Comparison of ENCODE assay signal across 1 cellular context in the genomic region with DNA sequence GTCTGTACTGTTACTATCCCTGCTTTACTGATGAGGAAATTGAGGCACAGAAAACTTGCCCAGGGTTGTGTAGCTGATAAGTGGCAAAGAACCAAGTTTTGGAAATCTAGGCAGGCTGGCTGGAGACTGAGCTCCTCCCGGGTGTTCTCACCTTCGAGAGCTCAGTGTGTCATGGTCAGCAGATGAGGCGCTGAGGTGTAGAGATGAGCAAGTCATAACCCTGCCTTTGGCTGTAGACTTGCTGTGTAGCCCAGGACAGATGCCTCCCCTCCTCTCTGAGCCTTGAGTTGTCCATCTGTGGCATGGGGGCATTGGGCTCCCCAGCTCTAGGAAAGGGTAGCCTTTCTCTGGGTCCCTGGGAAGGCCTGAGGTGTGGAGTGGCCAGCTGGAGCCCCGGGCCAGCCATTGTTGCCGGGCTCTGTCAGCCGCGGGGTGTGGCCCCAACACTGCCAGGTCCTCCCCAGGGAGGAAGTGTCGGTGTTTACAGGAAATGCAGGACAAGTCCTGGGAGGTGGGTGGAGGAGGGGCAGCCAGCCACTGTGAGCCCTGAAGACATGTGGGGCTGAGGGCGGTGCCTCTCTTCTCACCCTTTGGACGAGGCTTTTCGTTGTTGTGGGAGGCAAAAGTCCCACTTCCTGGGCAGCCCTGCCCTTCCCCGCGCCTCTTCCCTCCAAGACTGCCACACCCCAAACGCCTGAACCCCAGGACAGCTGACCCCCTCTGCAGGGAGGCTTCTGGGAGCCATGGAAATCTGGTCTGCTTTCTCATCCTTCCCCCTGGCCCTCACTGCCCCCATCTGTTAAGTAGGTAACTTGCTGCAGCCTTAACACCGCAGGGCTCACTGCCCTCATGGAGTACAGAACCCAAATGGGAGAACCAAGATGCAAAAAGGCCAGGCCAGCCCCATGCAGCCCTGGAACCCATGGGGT.
TF ChIP-seq lines count a peak whose summit lies in the region.

No MANE protein-coding gene starts in this region.

TF ChIP-seq in K562, 482 proteins besides CTCF, POLR2A, EP300 and RAD21 (continued from another document and continues in another):
- TF ChIP-seq CREB1 (IDR thresholded peaks at IDR 0.05): no peak
- no peak for TF ChIP-seq CREB1 (CRISPR knock-in tag; IDR thresholded peaks at IDR 0.05)
- peak; percentile 31; the same call in 1 of the 2 replicates for TF ChIP-seq HCFC1 (IDR thresholded peaks at IDR 0.05; ENCODE audit: low read depth, low read length)
- 0 out of 2 replicates have a peak, but pooled peaks have one; percentile 7 for TF ChIP-seq NFIC (IDR thresholded peaks at IDR 0.05)
- no peak for TF ChIP-seq TCF7L2 (IDR thresholded peaks at IDR 0.05; ENCODE audit: low read depth, low read length)
- peak; percentile 48; the same call in 1 of the 2 replicates for TF ChIP-seq HDAC2 (IDR thresholded peaks at IDR 0.05)
- peak; percentile 81; the same call in 1 of the 2 replicates for TF ChIP-seq FOXP1 (CRISPR knock-in tag; IDR thresholded peaks at IDR 0.05)
- no peak for TF ChIP-seq MYBL2 (IDR thresholded peaks at IDR 0.05; ENCODE audit: low read depth)
- no peak for TF ChIP-seq MYBL2 (CRISPR knock-in tag; IDR thresholded peaks at IDR 0.05; ENCODE audit: borderline replicate concordance)
- TF ChIP-seq PHF8 (IDR thresholded peaks at IDR 0.05; ENCODE audit: borderline replicate concordance, low read length): no peak; the same call in 1 of the 2 replicates
- no peak for TF ChIP-seq ELF2 (CRISPR knock-in tag; IDR thresholded peaks at IDR 0.05)
- TF ChIP-seq HMGN3 (IDR thresholded peaks at IDR 0.05; ENCODE audit: borderline replicate concordance, extremely low read depth, insufficient read length, low read depth, low read length): no peak
- TF ChIP-seq CXXC5 (CRISPR knock-in tag; IDR thresholded peaks at IDR 0.05): peak; percentile 55
- TF ChIP-seq AFF1 (IDR thresholded peaks at IDR 0.05; ENCODE audit: low read depth in 1 of 2, partially characterized antibody in 2 of 2): no peak
- TF ChIP-seq FOXJ3 (CRISPR knock-in tag; IDR thresholded peaks at IDR 0.05): no peak
- no peak for TF ChIP-seq HDAC6 (IDR thresholded peaks at IDR 0.05; ENCODE audit: low read depth, low read length)
- no peak for TF ChIP-seq PCBP2 (IDR thresholded peaks at IDR 0.05; ENCODE audit: low read depth, low read length, poor library complexity, severe bottlenecking)
- TF ChIP-seq, protein P1, sequence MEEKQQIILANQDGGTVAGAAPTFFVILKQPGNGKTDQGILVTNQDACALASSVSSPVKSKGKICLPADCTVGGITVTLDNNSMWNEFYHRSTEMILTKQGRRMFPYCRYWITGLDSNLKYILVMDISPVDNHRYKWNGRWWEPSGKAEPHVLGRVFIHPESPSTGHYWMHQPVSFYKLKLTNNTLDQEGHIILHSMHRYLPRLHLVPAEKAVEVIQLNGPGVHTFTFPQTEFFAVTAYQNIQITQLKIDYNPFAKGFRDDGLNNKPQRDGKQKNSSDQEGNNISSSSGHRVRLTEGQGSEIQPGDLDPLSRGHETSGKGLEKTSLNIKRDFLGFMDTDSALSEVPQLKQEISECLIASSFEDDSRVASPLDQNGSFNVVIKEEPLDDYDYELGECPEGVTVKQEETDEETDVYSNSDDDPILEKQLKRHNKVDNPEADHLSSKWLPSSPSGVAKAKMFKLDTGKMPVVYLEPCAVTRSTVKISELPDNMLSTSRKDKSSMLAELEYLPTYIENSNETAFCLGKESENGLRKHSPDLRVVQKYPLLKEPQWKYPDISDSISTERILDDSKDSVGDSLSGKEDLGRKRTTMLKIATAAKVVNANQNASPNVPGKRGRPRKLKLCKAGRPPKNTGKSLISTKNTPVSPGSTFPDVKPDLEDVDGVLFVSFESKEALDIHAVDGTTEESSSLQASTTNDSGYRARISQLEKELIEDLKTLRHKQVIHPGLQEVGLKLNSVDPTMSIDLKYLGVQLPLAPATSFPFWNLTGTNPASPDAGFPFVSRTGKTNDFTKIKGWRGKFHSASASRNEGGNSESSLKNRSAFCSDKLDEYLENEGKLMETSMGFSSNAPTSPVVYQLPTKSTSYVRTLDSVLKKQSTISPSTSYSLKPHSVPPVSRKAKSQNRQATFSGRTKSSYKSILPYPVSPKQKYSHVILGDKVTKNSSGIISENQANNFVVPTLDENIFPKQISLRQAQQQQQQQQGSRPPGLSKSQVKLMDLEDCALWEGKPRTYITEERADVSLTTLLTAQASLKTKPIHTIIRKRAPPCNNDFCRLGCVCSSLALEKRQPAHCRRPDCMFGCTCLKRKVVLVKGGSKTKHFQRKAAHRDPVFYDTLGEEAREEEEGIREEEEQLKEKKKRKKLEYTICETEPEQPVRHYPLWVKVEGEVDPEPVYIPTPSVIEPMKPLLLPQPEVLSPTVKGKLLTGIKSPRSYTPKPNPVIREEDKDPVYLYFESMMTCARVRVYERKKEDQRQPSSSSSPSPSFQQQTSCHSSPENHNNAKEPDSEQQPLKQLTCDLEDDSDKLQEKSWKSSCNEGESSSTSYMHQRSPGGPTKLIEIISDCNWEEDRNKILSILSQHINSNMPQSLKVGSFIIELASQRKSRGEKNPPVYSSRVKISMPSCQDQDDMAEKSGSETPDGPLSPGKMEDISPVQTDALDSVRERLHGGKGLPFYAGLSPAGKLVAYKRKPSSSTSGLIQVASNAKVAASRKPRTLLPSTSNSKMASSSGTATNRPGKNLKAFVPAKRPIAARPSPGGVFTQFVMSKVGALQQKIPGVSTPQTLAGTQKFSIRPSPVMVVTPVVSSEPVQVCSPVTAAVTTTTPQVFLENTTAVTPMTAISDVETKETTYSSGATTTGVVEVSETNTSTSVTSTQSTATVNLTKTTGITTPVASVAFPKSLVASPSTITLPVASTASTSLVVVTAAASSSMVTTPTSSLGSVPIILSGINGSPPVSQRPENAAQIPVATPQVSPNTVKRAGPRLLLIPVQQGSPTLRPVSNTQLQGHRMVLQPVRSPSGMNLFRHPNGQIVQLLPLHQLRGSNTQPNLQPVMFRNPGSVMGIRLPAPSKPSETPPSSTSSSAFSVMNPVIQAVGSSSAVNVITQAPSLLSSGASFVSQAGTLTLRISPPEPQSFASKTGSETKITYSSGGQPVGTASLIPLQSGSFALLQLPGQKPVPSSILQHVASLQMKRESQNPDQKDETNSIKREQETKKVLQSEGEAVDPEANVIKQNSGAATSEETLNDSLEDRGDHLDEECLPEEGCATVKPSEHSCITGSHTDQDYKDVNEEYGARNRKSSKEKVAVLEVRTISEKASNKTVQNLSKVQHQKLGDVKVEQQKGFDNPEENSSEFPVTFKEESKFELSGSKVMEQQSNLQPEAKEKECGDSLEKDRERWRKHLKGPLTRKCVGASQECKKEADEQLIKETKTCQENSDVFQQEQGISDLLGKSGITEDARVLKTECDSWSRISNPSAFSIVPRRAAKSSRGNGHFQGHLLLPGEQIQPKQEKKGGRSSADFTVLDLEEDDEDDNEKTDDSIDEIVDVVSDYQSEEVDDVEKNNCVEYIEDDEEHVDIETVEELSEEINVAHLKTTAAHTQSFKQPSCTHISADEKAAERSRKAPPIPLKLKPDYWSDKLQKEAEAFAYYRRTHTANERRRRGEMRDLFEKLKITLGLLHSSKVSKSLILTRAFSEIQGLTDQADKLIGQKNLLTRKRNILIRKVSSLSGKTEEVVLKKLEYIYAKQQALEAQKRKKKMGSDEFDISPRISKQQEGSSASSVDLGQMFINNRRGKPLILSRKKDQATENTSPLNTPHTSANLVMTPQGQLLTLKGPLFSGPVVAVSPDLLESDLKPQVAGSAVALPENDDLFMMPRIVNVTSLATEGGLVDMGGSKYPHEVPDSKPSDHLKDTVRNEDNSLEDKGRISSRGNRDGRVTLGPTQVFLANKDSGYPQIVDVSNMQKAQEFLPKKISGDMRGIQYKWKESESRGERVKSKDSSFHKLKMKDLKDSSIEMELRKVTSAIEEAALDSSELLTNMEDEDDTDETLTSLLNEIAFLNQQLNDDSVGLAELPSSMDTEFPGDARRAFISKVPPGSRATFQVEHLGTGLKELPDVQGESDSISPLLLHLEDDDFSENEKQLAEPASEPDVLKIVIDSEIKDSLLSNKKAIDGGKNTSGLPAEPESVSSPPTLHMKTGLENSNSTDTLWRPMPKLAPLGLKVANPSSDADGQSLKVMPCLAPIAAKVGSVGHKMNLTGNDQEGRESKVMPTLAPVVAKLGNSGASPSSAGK (IDR thresholded peaks at IDR 0.05): peak; percentile 94
- TF ChIP-seq, protein P2, sequence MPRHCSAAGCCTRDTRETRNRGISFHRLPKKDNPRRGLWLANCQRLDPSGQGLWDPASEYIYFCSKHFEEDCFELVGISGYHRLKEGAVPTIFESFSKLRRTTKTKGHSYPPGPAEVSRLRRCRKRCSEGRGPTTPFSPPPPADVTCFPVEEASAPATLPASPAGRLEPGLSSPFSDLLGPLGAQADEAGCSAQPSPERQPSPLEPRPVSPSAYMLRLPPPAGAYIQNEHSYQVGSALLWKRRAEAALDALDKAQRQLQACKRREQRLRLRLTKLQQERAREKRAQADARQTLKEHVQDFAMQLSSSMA (CRISPR knock-in tag; IDR thresholded peaks at IDR 0.05): no peak
- TF ChIP-seq, protein P3, sequence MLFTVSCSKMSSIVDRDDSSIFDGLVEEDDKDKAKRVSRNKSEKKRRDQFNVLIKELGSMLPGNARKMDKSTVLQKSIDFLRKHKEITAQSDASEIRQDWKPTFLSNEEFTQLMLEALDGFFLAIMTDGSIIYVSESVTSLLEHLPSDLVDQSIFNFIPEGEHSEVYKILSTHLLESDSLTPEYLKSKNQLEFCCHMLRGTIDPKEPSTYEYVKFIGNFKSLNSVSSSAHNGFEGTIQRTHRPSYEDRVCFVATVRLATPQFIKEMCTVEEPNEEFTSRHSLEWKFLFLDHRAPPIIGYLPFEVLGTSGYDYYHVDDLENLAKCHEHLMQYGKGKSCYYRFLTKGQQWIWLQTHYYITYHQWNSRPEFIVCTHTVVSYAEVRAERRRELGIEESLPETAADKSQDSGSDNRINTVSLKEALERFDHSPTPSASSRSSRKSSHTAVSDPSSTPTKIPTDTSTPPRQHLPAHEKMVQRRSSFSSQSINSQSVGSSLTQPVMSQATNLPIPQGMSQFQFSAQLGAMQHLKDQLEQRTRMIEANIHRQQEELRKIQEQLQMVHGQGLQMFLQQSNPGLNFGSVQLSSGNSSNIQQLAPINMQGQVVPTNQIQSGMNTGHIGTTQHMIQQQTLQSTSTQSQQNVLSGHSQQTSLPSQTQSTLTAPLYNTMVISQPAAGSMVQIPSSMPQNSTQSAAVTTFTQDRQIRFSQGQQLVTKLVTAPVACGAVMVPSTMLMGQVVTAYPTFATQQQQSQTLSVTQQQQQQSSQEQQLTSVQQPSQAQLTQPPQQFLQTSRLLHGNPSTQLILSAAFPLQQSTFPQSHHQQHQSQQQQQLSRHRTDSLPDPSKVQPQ (CRISPR knock-in tag; IDR thresholded peaks at IDR 0.05; ENCODE audit: borderline replicate concordance): no peak
- TF ChIP-seq SPI1 (IDR thresholded peaks at IDR 0.05; ENCODE audit: borderline replicate concordance, low read depth, low read length): peak; percentile 96
- peak; percentile 66; the same call in 1 of the 2 replicates for TF ChIP-seq GABPB1 (CRISPR knock-in tag; IDR thresholded peaks at IDR 0.05)
- TF ChIP-seq ZNF143 (CRISPR knock-in tag; IDR thresholded peaks at IDR 0.05): no peak
- peak; percentile 71; the same call in 1 of the 2 replicates for TF ChIP-seq CTBP1 (IDR thresholded peaks at IDR 0.05; ENCODE audit: borderline replicate concordance)
- TF ChIP-seq CBX5 (IDR thresholded peaks at IDR 0.05; ENCODE audit: borderline replicate concordance, low read depth): no peak
- TF ChIP-seq TOE1 (IDR thresholded peaks at IDR 0.05; ENCODE audit: borderline replicate concordance): 0 out of 2 replicates have a peak, but pooled peaks have one; percentile 40
- TF ChIP-seq TOE1 (CRISPR knock-in tag; IDR thresholded peaks at IDR 0.05; ENCODE audit: borderline replicate concordance, low read depth): no peak
- TF ChIP-seq ZNF766 (CRISPR knock-in tag; conservative IDR thresholded peaks at IDR 0.05): 0 out of 2 replicates have a peak, but pooled peaks have one; percentile 30
- TF ChIP-seq, protein P4, sequence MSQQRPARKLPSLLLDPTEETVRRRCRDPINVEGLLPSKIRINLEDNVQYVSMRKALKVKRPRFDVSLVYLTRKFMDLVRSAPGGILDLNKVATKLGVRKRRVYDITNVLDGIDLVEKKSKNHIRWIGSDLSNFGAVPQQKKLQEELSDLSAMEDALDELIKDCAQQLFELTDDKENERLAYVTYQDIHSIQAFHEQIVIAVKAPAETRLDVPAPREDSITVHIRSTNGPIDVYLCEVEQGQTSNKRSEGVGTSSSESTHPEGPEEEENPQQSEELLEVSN (IDR thresholded peaks at IDR 0.05; ENCODE audit: borderline replicate concordance in 1 of 2, extremely low read depth in 1 of 2, insufficient read depth in 1 of 2, insufficient read length in 1 of 2, low read depth in 1 of 2, low read length in 1 of 2, poor library complexity in 1 of 2, severe bottlenecking in 1 of 2): peak; percentile 77 to 81
- peak in 1 of 2 experiments; percentile 46; a peak in 1 of 4 replicates for TF ChIP-seq TRIM24 (IDR thresholded peaks at IDR 0.05)
- TF ChIP-seq CBX3 (IDR thresholded peaks at IDR 0.05; ENCODE audit: borderline replicate concordance in 1 of 2, low read length in 2 of 2): peak in 1 of 2 experiments; percentile 66; a peak in 1 of 3 replicates
- TF ChIP-seq HDAC8 (tag; IDR thresholded peaks at IDR 0.05): peak; percentile 79
